Comparison of ENCODE assay signal across 1 cellular context in genomic region chr1:220300442-220301121, GRCh38.
TF ChIP-seq lines count a peak whose summit lies in the region.

No MANE protein-coding gene starts in this region.

TF ChIP-seq in K562, 482 proteins besides CTCF, POLR2A, EP300 and RAD21 (continued from another document and continues in another):
- TF ChIP-seq NONO (IDR thresholded peaks at IDR 0.05; ENCODE audit: low read depth in 2 of 2, low read length in 1 of 2) (no peak), HNRNPH1 (optimal IDR thresholded peaks at IDR 0.05; ENCODE audit: low read depth, low read length) (no peak), ZNF124 (CRISPR knock-in tag; IDR thresholded peaks at IDR 0.05) (no peak), GATAD2A (IDR thresholded peaks at IDR 0.05) (no peak), MTA1 (IDR thresholded peaks at IDR 0.05; ENCODE audit: borderline replicate concordance) (peak; percentile 52; the same call in 1 of the 2 replicates), ZNF76 (CRISPR knock-in tag; IDR thresholded peaks at IDR 0.05; ENCODE audit: borderline replicate concordance) (no peak), E2F6 (IDR thresholded peaks at IDR 0.05; ENCODE audit: borderline replicate concordance in 1 of 2, extremely low read depth in 1 of 2, insufficient read depth in 1 of 2, insufficient read length in 1 of 2, low read depth in 1 of 2, low read length in 1 of 2, poor library complexity in 1 of 2, severe bottlenecking in 1 of 2) (no peak), ZNF3 (CRISPR knock-in tag; IDR thresholded peaks at IDR 0.05) (no peak), KDM5B (IDR thresholded peaks at IDR 0.05; ENCODE audit: insufficient replicate concordance, low read depth, low read length) (no peak), MCM7 (IDR thresholded peaks at IDR 0.05) (no peak), ZNF717 (CRISPR knock-in tag; IDR thresholded peaks at IDR 0.05) (no peak), BCL6 (CRISPR knock-in tag; IDR thresholded peaks at IDR 0.05) (no peak), ZFP36 (IDR thresholded peaks at IDR 0.05; ENCODE audit: low read depth, low read length, partially characterized antibody) (peak; percentile 10), PURB (CRISPR knock-in tag; IDR thresholded peaks at IDR 0.05; ENCODE audit: low read depth) (no peak), ZBTB8A (IDR thresholded peaks at IDR 0.05; ENCODE audit: partially characterized antibody) (no peak), MCM5 (IDR thresholded peaks at IDR 0.05; ENCODE audit: low read depth) (no peak), RBM39 (optimal IDR thresholded peaks at IDR 0.05; ENCODE audit: low read depth, low read length) (no peak), ARNT (IDR thresholded peaks at IDR 0.05) (0 out of 4 replicates have a peak, but pooled peaks of 1 of the 2 experiments have one; percentile 25), ZEB2 (IDR thresholded peaks at IDR 0.05) (peak; percentile 61), KLF10 (CRISPR knock-in tag; IDR thresholded peaks at IDR 0.05) (no peak), ZNF134 (CRISPR knock-in tag; conservative IDR thresholded peaks at IDR 0.05) (no peak), TEAD2 (tag; IDR thresholded peaks at IDR 0.05) (0 out of 2 replicates have a peak, but pooled peaks have one; percentile 67), ZNF431 (CRISPR knock-in tag; IDR thresholded peaks at IDR 0.05) (no peak), SUPT5H (IDR thresholded peaks at IDR 0.05) (no peak), SMARCC2 (IDR thresholded peaks at IDR 0.05; ENCODE audit: low read depth) (peak; percentile 60; the same call in 1 of the 2 replicates), CHD4 (IDR thresholded peaks at IDR 0.05; ENCODE audit: insufficient read depth, insufficient replicate concordance, low read depth, low read length, poor library complexity, severe bottlenecking) (no peak), SIRT6 (IDR thresholded peaks at IDR 0.05; ENCODE audit: low read depth, low read length) (no peak), ZNF324 (CRISPR knock-in tag; IDR thresholded peaks at IDR 0.05) (no peak), BDP1 (IDR thresholded peaks at IDR 0.05; ENCODE audit: insufficient read depth, insufficient read length) (no peak), HDAC1 (IDR thresholded peaks at IDR 0.05) (peak in 1 of 2 experiments; percentile 80; a peak in 2 of 4 replicates), ESRRA (IDR thresholded peaks at IDR 0.05; ENCODE audit: borderline replicate concordance, low read depth) (0 out of 2 replicates have a peak, but pooled peaks have one; percentile 12), BRF2 (IDR thresholded peaks at IDR 0.05; ENCODE audit: borderline replicate concordance, insufficient read depth, insufficient read length) (no peak), SETDB1 (IDR thresholded peaks at IDR 0.05; ENCODE audit: low read length) (no peak), NR2C2 (CRISPR knock-in tag; IDR thresholded peaks at IDR 0.05) (no peak), NR2C2 (tag; IDR thresholded peaks at IDR 0.05) (peak; percentile 83), POLR2H (tag; IDR thresholded peaks at IDR 0.05; ENCODE audit: low read depth) (peak; percentile 80), ZNF274 (IDR thresholded peaks at IDR 0.05; ENCODE audit: borderline replicate concordance, low read depth, low read length) (no peak), ZC3H8 (IDR thresholded peaks at IDR 0.05) (no peak), CREBBP (IDR thresholded peaks at IDR 0.05; ENCODE audit: low read depth, low read length) (no peak), NR3C1 (CRISPR knock-in tag; IDR thresholded peaks at IDR 0.05) (no peak), SMARCA4 (IDR thresholded peaks at IDR 0.05) (peak; percentile 81), SMAD1 (IDR thresholded peaks at IDR 0.05; ENCODE audit: low read depth, low read length, partially characterized antibody) (no peak), RBM17 (IDR thresholded peaks at IDR 0.05; ENCODE audit: borderline replicate concordance, low read depth, low read length) (no peak), DNMT1 (IDR thresholded peaks at IDR 0.05) (no peak), ILK (tag; IDR thresholded peaks at IDR 0.05; ENCODE audit: borderline replicate concordance, low read depth) (no peak), ERF (CRISPR knock-in tag; IDR thresholded peaks at IDR 0.05) (no peak), ADNP (tag; IDR thresholded peaks at IDR 0.05) (no peak), ZNF143 (CRISPR knock-in tag; IDR thresholded peaks at IDR 0.05) (no peak), ZNF174 (CRISPR knock-in tag; IDR thresholded peaks at IDR 0.05) (no peak), ZNF253 (CRISPR knock-in tag; conservative IDR thresholded peaks at IDR 0.05) (no peak)
- TF ChIP-seq, protein P1, sequence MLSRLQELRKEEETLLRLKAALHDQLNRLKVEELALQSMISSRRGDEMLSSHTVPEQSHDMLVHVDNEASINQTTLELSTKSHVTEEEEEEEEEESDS (CRISPR knock-in tag; IDR thresholded peaks at IDR 0.05): no peak
- TF ChIP-seq, protein P2, sequence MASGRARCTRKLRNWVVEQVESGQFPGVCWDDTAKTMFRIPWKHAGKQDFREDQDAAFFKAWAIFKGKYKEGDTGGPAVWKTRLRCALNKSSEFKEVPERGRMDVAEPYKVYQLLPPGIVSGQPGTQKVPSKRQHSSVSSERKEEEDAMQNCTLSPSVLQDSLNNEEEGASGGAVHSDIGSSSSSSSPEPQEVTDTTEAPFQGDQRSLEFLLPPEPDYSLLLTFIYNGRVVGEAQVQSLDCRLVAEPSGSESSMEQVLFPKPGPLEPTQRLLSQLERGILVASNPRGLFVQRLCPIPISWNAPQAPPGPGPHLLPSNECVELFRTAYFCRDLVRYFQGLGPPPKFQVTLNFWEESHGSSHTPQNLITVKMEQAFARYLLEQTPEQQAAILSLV (tag; IDR thresholded peaks at IDR 0.05): no peak
- TF ChIP-seq, protein P3, sequence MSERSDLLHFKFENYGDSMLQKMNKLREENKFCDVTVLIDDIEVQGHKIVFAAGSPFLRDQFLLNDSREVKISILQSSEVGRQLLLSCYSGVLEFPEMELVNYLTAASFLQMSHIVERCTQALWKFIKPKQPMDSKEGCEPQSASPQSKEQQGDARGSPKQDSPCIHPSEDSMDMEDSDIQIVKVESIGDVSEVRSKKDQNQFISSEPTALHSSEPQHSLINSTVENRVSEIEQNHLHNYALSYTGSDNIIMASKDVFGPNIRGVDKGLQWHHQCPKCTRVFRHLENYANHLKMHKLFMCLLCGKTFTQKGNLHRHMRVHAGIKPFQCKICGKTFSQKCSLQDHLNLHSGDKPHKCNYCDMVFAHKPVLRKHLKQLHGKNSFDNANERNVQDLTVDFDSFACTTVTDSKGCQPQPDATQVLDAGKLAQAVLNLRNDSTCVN (CRISPR knock-in tag; IDR thresholded peaks at IDR 0.05): no peak
- TF ChIP-seq, protein P4, sequence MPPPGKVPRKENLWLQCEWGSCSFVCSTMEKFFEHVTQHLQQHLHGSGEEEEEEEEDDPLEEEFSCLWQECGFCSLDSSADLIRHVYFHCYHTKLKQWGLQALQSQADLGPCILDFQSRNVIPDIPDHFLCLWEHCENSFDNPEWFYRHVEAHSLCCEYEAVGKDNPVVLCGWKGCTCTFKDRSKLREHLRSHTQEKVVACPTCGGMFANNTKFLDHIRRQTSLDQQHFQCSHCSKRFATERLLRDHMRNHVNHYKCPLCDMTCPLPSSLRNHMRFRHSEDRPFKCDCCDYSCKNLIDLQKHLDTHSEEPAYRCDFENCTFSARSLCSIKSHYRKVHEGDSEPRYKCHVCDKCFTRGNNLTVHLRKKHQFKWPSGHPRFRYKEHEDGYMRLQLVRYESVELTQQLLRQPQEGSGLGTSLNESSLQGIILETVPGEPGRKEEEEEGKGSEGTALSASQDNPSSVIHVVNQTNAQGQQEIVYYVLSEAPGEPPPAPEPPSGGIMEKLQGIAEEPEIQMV (tag; conservative IDR thresholded peaks at IDR 0.05; ENCODE audit: low read depth): no peak
- TF ChIP-seq, protein P5, sequence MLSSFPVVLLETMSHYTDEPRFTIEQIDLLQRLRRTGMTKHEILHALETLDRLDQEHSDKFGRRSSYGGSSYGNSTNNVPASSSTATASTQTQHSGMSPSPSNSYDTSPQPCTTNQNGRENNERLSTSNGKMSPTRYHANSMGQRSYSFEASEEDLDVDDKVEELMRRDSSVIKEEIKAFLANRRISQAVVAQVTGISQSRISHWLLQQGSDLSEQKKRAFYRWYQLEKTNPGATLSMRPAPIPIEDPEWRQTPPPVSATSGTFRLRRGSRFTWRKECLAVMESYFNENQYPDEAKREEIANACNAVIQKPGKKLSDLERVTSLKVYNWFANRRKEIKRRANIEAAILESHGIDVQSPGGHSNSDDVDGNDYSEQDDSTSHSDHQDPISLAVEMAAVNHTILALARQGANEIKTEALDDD (IDR thresholded peaks at IDR 0.05): no peak
- TF ChIP-seq, protein P6, sequence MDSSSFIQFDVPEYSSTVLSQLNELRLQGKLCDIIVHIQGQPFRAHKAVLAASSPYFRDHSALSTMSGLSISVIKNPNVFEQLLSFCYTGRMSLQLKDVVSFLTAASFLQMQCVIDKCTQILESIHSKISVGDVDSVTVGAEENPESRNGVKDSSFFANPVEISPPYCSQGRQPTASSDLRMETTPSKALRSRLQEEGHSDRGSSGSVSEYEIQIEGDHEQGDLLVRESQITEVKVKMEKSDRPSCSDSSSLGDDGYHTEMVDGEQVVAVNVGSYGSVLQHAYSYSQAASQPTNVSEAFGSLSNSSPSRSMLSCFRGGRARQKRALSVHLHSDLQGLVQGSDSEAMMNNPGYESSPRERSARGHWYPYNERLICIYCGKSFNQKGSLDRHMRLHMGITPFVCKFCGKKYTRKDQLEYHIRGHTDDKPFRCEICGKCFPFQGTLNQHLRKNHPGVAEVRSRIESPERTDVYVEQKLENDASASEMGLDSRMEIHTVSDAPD (CRISPR knock-in tag; IDR thresholded peaks at IDR 0.05): no peak
- TF ChIP-seq, protein P7, sequence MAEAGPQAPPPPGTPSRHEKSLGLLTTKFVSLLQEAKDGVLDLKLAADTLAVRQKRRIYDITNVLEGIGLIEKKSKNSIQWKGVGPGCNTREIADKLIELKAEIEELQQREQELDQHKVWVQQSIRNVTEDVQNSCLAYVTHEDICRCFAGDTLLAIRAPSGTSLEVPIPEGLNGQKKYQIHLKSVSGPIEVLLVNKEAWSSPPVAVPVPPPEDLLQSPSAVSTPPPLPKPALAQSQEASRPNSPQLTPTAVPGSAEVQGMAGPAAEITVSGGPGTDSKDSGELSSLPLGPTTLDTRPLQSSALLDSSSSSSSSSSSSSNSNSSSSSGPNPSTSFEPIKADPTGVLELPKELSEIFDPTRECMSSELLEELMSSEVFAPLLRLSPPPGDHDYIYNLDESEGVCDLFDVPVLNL (CRISPR knock-in tag; IDR thresholded peaks at IDR 0.05; ENCODE audit: low read depth): no peak
- TF ChIP-seq, protein P8, sequence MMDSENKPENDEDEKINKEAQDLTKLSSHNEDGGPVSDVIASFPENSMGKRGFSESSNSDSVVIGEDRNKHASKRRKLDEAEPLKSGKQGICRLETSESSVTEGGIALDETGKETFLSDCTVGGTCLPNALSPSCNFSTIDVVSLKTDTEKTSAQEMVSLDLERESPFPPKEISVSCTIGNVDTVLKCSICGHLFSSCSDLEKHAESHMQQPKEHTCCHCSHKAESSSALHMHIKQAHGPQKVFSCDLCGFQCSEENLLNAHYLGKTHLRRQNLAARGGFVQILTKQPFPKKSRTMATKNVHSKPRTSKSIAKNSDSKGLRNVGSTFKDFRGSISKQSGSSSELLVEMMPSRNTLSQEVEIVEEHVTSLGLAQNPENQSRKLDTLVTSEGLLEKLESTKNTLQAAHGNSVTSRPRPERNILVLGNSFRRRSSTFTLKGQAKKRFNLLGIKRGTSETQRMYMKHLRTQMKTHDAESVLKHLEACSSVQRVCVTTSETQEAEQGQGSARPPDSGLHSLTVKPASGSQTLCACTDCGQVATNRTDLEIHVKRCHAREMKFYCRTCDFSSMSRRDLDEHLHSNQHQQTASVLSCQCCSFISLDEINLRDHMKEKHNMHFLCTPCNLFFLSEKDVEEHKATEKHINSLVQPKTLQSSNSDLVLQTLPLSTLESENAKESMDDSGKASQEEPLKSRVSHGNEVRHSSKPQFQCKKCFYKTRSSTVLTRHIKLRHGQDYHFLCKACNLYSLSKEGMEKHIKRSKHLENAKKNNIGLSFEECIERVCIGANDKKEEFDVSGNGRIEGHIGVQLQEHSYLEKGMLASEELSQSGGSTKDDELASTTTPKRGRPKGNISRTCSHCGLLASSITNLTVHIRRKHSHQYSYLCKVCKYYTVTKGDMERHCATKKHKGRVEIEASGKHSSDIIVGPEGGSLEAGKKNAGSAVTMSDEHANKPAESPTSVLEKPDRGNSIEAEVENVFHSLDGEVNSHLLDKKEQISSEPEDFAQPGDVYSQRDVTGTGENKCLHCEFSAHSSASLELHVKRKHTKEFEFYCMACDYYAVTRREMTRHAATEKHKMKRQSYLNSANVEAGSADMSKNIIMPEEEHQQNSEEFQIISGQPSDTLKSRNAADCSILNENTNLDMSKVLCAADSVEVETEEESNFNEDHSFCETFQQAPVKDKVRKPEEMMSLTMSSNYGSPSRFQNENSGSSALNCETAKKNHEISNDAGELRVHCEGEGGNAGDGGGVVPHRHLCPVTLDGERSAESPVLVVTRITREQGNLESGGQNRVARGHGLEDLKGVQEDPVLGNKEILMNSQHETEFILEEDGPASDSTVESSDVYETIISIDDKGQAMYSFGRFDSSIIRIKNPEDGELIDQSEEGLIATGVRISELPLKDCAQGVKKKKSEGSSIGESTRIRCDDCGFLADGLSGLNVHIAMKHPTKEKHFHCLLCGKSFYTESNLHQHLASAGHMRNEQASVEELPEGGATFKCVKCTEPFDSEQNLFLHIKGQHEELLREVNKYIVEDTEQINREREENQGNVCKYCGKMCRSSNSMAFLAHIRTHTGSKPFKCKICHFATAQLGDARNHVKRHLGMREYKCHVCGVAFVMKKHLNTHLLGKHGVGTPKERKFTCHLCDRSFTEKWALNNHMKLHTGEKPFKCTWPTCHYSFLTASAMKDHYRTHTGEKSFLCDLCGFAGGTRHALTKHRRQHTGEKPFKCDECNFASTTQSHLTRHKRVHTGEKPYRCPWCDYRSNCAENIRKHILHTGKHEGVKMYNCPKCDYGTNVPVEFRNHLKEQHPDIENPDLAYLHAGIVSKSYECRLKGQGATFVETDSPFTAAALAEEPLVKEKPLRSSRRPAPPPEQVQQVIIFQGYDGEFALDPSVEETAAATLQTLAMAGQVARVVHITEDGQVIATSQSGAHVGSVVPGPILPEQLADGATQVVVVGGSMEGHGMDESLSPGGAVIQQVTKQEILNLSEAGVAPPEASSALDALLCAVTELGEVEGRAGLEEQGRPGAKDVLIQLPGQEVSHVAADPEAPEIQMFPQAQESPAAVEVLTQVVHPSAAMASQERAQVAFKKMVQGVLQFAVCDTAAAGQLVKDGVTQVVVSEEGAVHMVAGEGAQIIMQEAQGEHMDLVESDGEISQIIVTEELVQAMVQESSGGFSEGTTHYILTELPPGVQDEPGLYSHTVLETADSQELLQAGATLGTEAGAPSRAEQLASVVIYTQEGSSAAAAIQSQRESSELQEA (IDR thresholded peaks at IDR 0.05; ENCODE audit: low read depth): no peak
